16 cellular contexts compared by ENCODE assay signal in the genomic region with DNA sequence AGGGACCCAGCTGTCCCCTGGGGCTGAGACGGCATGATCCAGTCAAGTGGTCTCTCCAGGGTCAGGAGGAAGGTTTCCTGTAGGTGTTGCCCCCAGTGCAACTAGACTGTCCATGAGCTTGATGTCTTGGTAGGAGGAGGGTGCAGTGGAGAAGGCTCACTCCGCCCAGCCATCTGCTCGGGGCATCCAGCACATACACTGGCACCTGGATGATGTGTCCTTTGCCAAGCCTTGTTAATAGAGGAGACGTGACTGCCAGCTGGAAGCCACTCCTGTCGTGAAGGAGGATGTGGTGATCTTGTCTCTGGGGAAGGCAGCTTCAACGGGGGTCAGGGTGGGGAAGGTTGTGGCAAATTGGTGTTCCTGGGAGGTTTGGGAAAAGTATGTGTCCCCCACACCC. TPM values are rescaled to one million over a fixed set of nuclear protein-coding genes. Genes with fewer than 3 reads are reported as not detected.
"Had no signal": no experiment of that assay in that cellular context is flagged by ENCODE, and none has a peak within 500 bp of the region (broad histone marks: within the 10 kb centered on the region; RNA-seq: fewer than 3 reads in every experiment).

No MANE protein-coding gene starts in this region.

- ATAC-seq: activated CD8-positive, alpha-beta T cell treated with anti-CD3 and anti-CD28 coated beads for 36 hours; activated T-cell treated with anti-CD3 and anti-CD28 coated beads, Interleukin-2, amount 50 U/mL, for 72 hours; left lung; mucosa of descending colon; naive thymus-derived CD8-positive, alpha-beta T cell; psoas muscle; stimulated activated naive CD8-positive, alpha-beta T cell treated with anti-CD3 and anti-CD28 coated beads, Interleukin-15, amount 100 ng/mL, for 72 hours had no signal

- DNase-seq: activated CD4-positive, alpha-beta T cell treated with anti-CD3 and anti-CD28 coated beads for 4 hours; activated CD8-positive, alpha-beta memory T cell treated with anti-CD3 and anti-CD28 coated beads, Interleukin-2, amount 50 U/mL, for 4 hours; activated CD8-positive, alpha-beta T cell treated with anti-CD3 and anti-CD28 coated beads for 36 hours; activated naive CD4-positive, alpha-beta T cell; activated T-cell treated with anti-CD3 and anti-CD28 coated beads, Interleukin-2, amount 50 U/mL, for 72 hours; colonic mucosa; foreskin melanocyte; heart right ventricle; left lung; mucosa of descending colon; naive thymus-derived CD8-positive, alpha-beta T cell; psoas muscle; stimulated activated CD4-positive, alpha-beta T cell treated with anti-CD3 and anti-CD28 coated beads, Interleukin-4, amount 100 ng/mL, for 24 hours; stimulated activated naive CD8-positive, alpha-beta T cell treated with anti-CD3 and anti-CD28 coated beads, Interleukin-15, amount 100 ng/mL, for 72 hours had no signal

- H3K4me1 ChIP-seq: colonic mucosa, left lung, psoas muscle had no signal

- H3K36me3 ChIP-seq: colonic mucosa, heart right ventricle, left lung, thoracic aorta had no signal

- H3K4me3 ChIP-seq: colonic mucosa, heart right ventricle, left lung, mucosa of descending colon, psoas muscle, thoracic aorta had no signal

- H3K9me3 ChIP-seq: colonic mucosa, heart right ventricle, left lung, mucosa of descending colon, psoas muscle, thoracic aorta had no signal

- H3K27ac ChIP-seq: colonic mucosa, heart right ventricle, left lung, psoas muscle, thoracic aorta had no signal

RNA-seq across cellular contexts. Expression of a gene that starts 6.2 kb away (rescaled TPM):
- total RNA-seq: thoracic aorta had no signal
- polyA plus RNA-seq: keratinocyte had no signal
